8 cellular contexts compared by ENCODE assay signal in genomic region chr7:99505324-99505662, GRCh38. TPM values are rescaled to one million over a fixed set of nuclear protein-coding genes. Genes with fewer than 3 reads are reported as not detected.
DNase-seq lines count a peak whose midpoint lies in the region; ATAC-seq and TF ChIP-seq lines count a peak whose summit lies in the region.

No MANE protein-coding gene starts in this region.

- no peak for TF ChIP-seq POLR2A in IMR-90 (IDR thresholded peaks at IDR 0.05; ENCODE audit: low read depth, low read length)

- H3K4me1 ChIP-seq in IMR-90 (ENCODE audit: control insufficient read depth, insufficient read depth, low read length) = peaks cover 6% of the 10 kb centered on the region

- peak overlapping the region; percentile 78 for H3K14ac ChIP-seq in IMR-90 (replicated peaks; ENCODE audit: low read depth, low read length)

- no peaks in the 10 kb centered on the region for H3K27me3 Mint-ChIP-seq in naive B cell

- peak overlapping the region; percentile 88 for H3K9ac ChIP-seq in IMR-90 (ENCODE audit: low read depth, low read length)

- H3K9me1 ChIP-seq in IMR-90 (ENCODE audit: insufficient read depth, low read length) = no peaks in the 10 kb centered on the region

- DNase-seq in IMR-90 = no peak
- DNase-seq in cerebellar cortex (ENCODE audit: low spot score) = peak; percentile 14
- no peak for DNase-seq in naive B cell
- DNase-seq in NCI-H2081 treated with DMSO at 0.1 percent for 48 hours (lab: John Stamatoyannopoulos, UW) = no peak
- no peak for DNase-seq in NCI-H226
- DNase-seq in cerebellum (ENCODE audit: low spot score) = no peak
- no peak for DNase-seq in DMS153 (lab: John Stamatoyannopoulos, UW)

- dilution Hi-C loops in IMR-90 (cut with HindIII; ENCODE audit: low sequenced_read_pairs, unreplicated experiment) = no loop called here

- peak overlapping the region; percentile 50; the same call in 1 of the 2 replicates for H4K91ac ChIP-seq in IMR-90 (ENCODE audit: insufficient read depth, low read depth, low read length)

- H4K20me1 ChIP-seq in IMR-90 (ENCODE audit: insufficient read depth, low read length) = no peaks in the 10 kb centered on the region

- peak overlapping the region; percentile 96 for H3K4me2 ChIP-seq in IMR-90 (ENCODE audit: low read depth, low read length)

- H4K8ac ChIP-seq in IMR-90 (ENCODE audit: low read depth in 2 of 2, low read length in 2 of 2) = peak overlapping the region; percentile 76 to 78; a peak in 3 of 4 replicates

- CTCF ChIA-PET in IMR-90 (lab: Yijun Ruan, JAX) = no interaction called here

- peak overlapping the region; percentile 26 for H2BK5ac ChIP-seq in IMR-90 (ENCODE audit: low read depth, low read length, poor library complexity, severe bottlenecking)

- BruUV-seq in IMR-90 (replicated peaks; lab: Mats Ljungman, UMichigan) = no TSS peak

- no peak for TF ChIP-seq RAD21 in IMR-90 (IDR thresholded peaks at IDR 0.05; ENCODE audit: low read length)

- H3K27ac Mint-ChIP-seq in naive B cell = peak overlapping the region; percentile 82 to 100 (median 98)

- H3K23ac ChIP-seq in IMR-90 (ENCODE audit: low read depth, low read length) = peak overlapping the region; percentile 50; the same call in 1 of the 2 replicates

- no peak for TF ChIP-seq CTCF in IMR-90 (conservative IDR thresholded peaks at IDR 0.05; ENCODE audit: low read depth, low read length)

- H2BK15ac ChIP-seq in IMR-90 (ENCODE audit: low read depth, low read length) = no peak overlapping the region

- no peaks in the 10 kb centered on the region for H3K9me3 ChIP-seq in IMR-90 (ENCODE audit: control insufficient read depth, insufficient read depth, low read length)

- H2BK20ac ChIP-seq in IMR-90 (ENCODE audit: low read depth, low read length) = no peak overlapping the region

- H3K27me3 ChIP-seq in IMR-90 (ENCODE audit: control insufficient read depth, insufficient read depth, low read length) = no peaks in the 10 kb centered on the region

- ATAC-seq in GM18498 (IDR thresholded peaks at IDR 0.05; ENCODE audit: unreplicated experiment) (peak; percentile 8), IMR-90 (ENCODE audit: low read depth) (no peak), naive B cell (ENCODE audit: low read depth in 2 of 2) (no peak)

- H3K36me3 Mint-ChIP-seq in naive B cell = peaks cover 0 to 2% of the 10 kb centered on the region in 2 donors

- H3K4ac ChIP-seq in IMR-90 (ENCODE audit: low read depth, low read length) = peak overlapping the region; percentile 73

- H3K18ac ChIP-seq in IMR-90 (ENCODE audit: low read depth, low read length) = no peak overlapping the region

- H3K9me3 Mint-ChIP-seq in naive B cell = no peaks in the 10 kb centered on the region

- H2BK120ac ChIP-seq in IMR-90 (ENCODE audit: low read depth, low read length) = no peak overlapping the region

- in situ Hi-C loops in IMR-90 (cut with MboI; ENCODE audit: low sequenced_read_pairs) = no loop called here

- peak overlapping the region; percentile 90 for H2AK5ac ChIP-seq in IMR-90 (ENCODE audit: low read depth, low read length)

- peaks cover 3% of the 10 kb centered on the region for H3K36me3 ChIP-seq in IMR-90 (ENCODE audit: control insufficient read depth, insufficient read depth, low read length)

- intact Hi-C loops in IMR-90 (cut with micrococcal nuclease) = loop anchor here (2.0 kb wide), 3 partner anchors 48 to 112 kb away; partner anchors contain the start of genes FAM200A and ZSCAN25

- H2AFZ ChIP-seq in IMR-90 (replicated peaks; ENCODE audit: low read length, poor library complexity) = peak overlapping the region; percentile 100

- peak overlapping the region; percentile 81 to 100 (median 100) for H3K4me3 Mint-ChIP-seq in naive B cell

- H3K4me1 Mint-ChIP-seq in naive B cell = peaks cover 18 to 38% (median 18%) of the 10 kb centered on the region in 3 donors

- H3K79me1 ChIP-seq in IMR-90 (ENCODE audit: low read depth in 1 of 2, low read length in 2 of 2) = peaks cover 10 to 32% of the 10 kb centered on the region in 2 experiments

- peak overlapping the region; percentile 55 for H3K27ac ChIP-seq in IMR-90 (ENCODE audit: insufficient read depth, low read length)

- peak overlapping the region; percentile 56 for H2AK9ac ChIP-seq in IMR-90 (replicated peaks; ENCODE audit: low read depth, low read length, poor library complexity)

- H3K4me3 ChIP-seq in IMR-90 (ENCODE audit: insufficient read depth, low read depth, low read length) = peak overlapping the region; percentile 61

- POLR2A ChIA-PET in IMR-90 (lab: Charles Lee; ENCODE audit: unreplicated experiment) = interaction anchor here (0.6 kb wide), 1 partner anchor 17 kb away, joined by 3 read pairs; no protein-coding TSS in a partner anchor

- peak overlapping the region; percentile 86; the same call in 1 of the 2 replicates for H3K56ac ChIP-seq in IMR-90 (ENCODE audit: extremely low read depth, insufficient read depth, low read length)

- peak overlapping the region; percentile 76; the same call in 1 of the 2 replicates for H4K5ac ChIP-seq in IMR-90 (ENCODE audit: low read depth, low read length)

- WGBS in IMR-90 (ENCODE audit: extremely low coverage in 2 of 2, insufficient read length in 1 of 2), 2 experiments = no CpG with 5 or more reads among the region's 11 CpGs

TF ChIP-seq in IMR-90, 13 proteins besides CTCF, POLR2A, EP300 and RAD21:
- no peak for TF ChIP-seq FOS (IDR thresholded peaks at IDR 0.05; ENCODE audit: low read depth, low read length)
- TF ChIP-seq MAZ (IDR thresholded peaks at IDR 0.05; ENCODE audit: borderline replicate concordance, low read depth, low read length) = no peak
- TF ChIP-seq CEBPB (IDR thresholded peaks at IDR 0.05; ENCODE audit: low read depth, low read length) = no peak
- no peak for TF ChIP-seq BHLHE40 (IDR thresholded peaks at IDR 0.05; ENCODE audit: low read depth, low read length)
- no peak for TF ChIP-seq NFE2L2 (IDR thresholded peaks at IDR 0.05; ENCODE audit: low read depth, low read length)
- TF ChIP-seq MXI1 (IDR thresholded peaks at IDR 0.05; ENCODE audit: borderline replicate concordance, low read depth, low read length) = no peak

RNA-seq across cellular contexts. Expression of gene ZKSCAN5, which starts 0.8 kb away (rescaled TPM):
- total RNA-seq in IMR-90 (2012; rRNA removed) (15.8 and 16.3 TPM in 2 replicates), cerebellum (16.7 TPM)
- polyA plus RNA-seq in IMR-90 (2012; rRNA removed) (5.4 and 5.5 TPM in 2 replicates), naive B cell (ENCODE audit: low read depth in 6 of 6) (1 to 10 TPM; 2.8 to 8.1 (median 4.2) TPM)
- 2.4 and 4.0 TPM in 2 replicates for polyA plus RNA-seq in IMR-90 (2012; cell fraction: cytosol; rRNA removed)
- 2.7 and 6.1 TPM in 2 replicates for polyA plus RNA-seq in IMR-90 (2012; cell fraction: nucleus; rRNA removed; ENCODE audit: low replicate concordance)

RNA-seq across cellular contexts. Expression of gene ZNF394, which starts 5.2 kb away (rescaled TPM):
- 22.8 and 24.7 TPM in 2 replicates for total RNA-seq in IMR-90 (2012; rRNA removed)
- polyA plus RNA-seq in IMR-90 (2012; rRNA removed) = 10.7 and 10.9 TPM in 2 replicates
- 6.7 and 16.8 TPM in 2 replicates for polyA plus RNA-seq in IMR-90 (2012; cell fraction: cytosol; rRNA removed)
- polyA plus RNA-seq in IMR-90 (2012; cell fraction: nucleus; rRNA removed; ENCODE audit: low replicate concordance) = 7.9 and 16.6 TPM in 2 replicates
- 10 to 100 TPM; 47.3 to 71.6 (median 64.5) TPM for polyA plus RNA-seq in naive B cell (ENCODE audit: low read depth in 6 of 6)
- total RNA-seq in cerebellum = 23.7 TPM

RNA-seq across cellular contexts. Expression of gene ZNF789, which starts 32.6 kb away (rescaled TPM):
- total RNA-seq in IMR-90 (2012; rRNA removed) (4.2 and 4.8 TPM in 2 replicates), cerebellum (32.8 TPM)
- polyA plus RNA-seq in IMR-90 (2012; rRNA removed) (7.4 and 8.9 TPM in 2 replicates), naive B cell (ENCODE audit: low read depth in 6 of 6) (1 to 10 TPM; 6.3 to 9.4 (median 7.0) TPM)
- polyA plus RNA-seq in IMR-90 (2012; cell fraction: cytosol; rRNA removed) = 2.9 and 5.5 TPM in 2 replicates
- polyA plus RNA-seq in IMR-90 (2012; cell fraction: nucleus; rRNA removed; ENCODE audit: low replicate concordance) = 12.9 and 61.5 TPM in 2 replicates

RNA-seq across cellular contexts. Expression of gene ATP5MF, which starts 39.3 kb away (rescaled TPM):
- total RNA-seq in IMR-90 (2012; rRNA removed) (559 and 1,184 TPM in 2 replicates), cerebellum (113 TPM)
- polyA plus RNA-seq in IMR-90 (2012; rRNA removed) (1,472 and 2,029 TPM in 2 replicates), naive B cell (ENCODE audit: low read depth in 6 of 6) (100 to 1,000 TPM; 341 to 412 (median 366) TPM)
- 123 and 4,682 TPM in 2 replicates for polyA plus RNA-seq in IMR-90 (2012; cell fraction: cytosol; rRNA removed)
- 713 and 1,201 TPM in 2 replicates for polyA plus RNA-seq in IMR-90 (2012; cell fraction: nucleus; rRNA removed; ENCODE audit: low replicate concordance)

RNA-seq across cellular contexts. Expression of gene FAM200A, which starts 46.6 kb away (rescaled TPM):
- total RNA-seq in IMR-90 (2012; rRNA removed) = 5.9 and 10.3 TPM in 2 replicates
- polyA plus RNA-seq in IMR-90 (2012; rRNA removed) = 4.5 and 6.0 TPM in 2 replicates
- 1.4 and 1.6 TPM in 2 replicates for polyA plus RNA-seq in IMR-90 (2012; cell fraction: cytosol; rRNA removed)
- 0.41 and 1.9 TPM in 2 replicates for polyA plus RNA-seq in IMR-90 (2012; cell fraction: nucleus; rRNA removed; ENCODE audit: low replicate concordance)
- 1 to 10 TPM; 3.5 to 6.4 (median 5.3) TPM for polyA plus RNA-seq in naive B cell (ENCODE audit: low read depth in 6 of 6)
- 14.3 TPM for total RNA-seq in cerebellum
